Comparison of ENCODE assay signal across 30 cellular contexts in the genomic region with DNA sequence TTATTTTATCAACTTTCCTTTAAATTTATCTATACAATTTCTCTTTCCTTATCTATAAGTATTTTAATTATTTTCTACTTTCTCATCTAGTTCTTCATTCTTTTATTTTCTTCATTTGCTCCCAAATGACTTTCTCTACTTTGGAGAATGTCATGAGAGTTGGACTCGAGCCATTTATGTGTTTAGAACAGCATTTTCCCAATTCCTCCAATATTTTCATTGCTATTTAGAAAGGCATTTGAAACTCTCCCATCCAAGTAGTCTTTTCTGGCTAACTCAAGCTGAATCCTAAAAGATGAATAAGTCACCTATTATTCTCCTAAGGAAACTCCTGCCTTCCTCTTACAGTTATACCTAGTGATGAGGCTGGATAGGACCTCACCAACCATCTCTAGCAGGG.
"Had no signal": no experiment of that assay in that cellular context is flagged by ENCODE, and none has a peak within 500 bp of the region (broad histone marks: within the 10 kb centered on the region; RNA-seq: fewer than 3 reads in every experiment).

No MANE protein-coding gene starts in this region.

- ATAC-seq: gastroesophageal sphincter; heart left ventricle; left ventricle myocardium superior; mucosa of descending colon; natural killer cell treated with Interleukin-12 subunit alpha and Interleukin-12 subunit beta and Interleukin-15 and Interleukin-18, amount 100 ng/mL, for 72 hours; right cardiac atrium; stimulated activated memory B cell treated with anti-CD40 and anti-IgM and Interleukin-4, amounts not matched to agents 10 μg/mL and 1 μg/mL and 100 μg/mL, for 72 hours; stimulated activated naive CD8-positive, alpha-beta T cell treated with anti-CD3 and anti-CD28 coated beads, Interleukin-15, Interleukin-2, amounts not matched to agents 100 U/mL and 50 U/mL, for 24 hours had no signal

- H3K4me1 Mint-ChIP-seq: immature natural killer cell; naive B cell; neural crest cell; stimulated activated memory B cell treated with anti-CD40 and anti-IgM and Interleukin-4, amounts not matched to agents 10 μg/mL and 1 μg/mL and 100 μg/mL, for 72 hours had no signal

- DNase-seq: caudate nucleus; effector memory CD4-positive, alpha-beta T cell; erythroblast; esophagus squamous epithelium; foreskin fibroblast; heart left ventricle; immature natural killer cell; islet precursor cell; left ventricle myocardium superior; mucosa of descending colon; naive B cell; right cardiac atrium; sigmoid colon; spleen; stimulated activated CD4-positive, alpha-beta T cell treated with anti-CD3 and anti-CD28 coated beads, Interleukin-4, amount 100 ng/mL, for 4 hours; stimulated activated naive CD8-positive, alpha-beta T cell treated with anti-CD3 and anti-CD28 coated beads, Interleukin-15, Interleukin-2, amounts not matched to agents 100 U/mL and 50 U/mL, for 24 hours; substantia nigra; testis; tibial artery; upper lobe of left lung had no signal

- H3K27me3 Mint-ChIP-seq: dendritic cell treated with granulocyte-macrophage colony-stimulating factor and Interleukin-4, amounts not matched to agents 40 ng/mL and 50 ng/mL, for 4 days; memory B cell; stimulated activated memory B cell treated with anti-CD40 and anti-IgM and Interleukin-4, amounts not matched to agents 10 μg/mL and 1 μg/mL and 100 μg/mL, for 72 hours had no signal

- H3K9me3 Mint-ChIP-seq: dendritic cell treated with granulocyte-macrophage colony-stimulating factor and Interleukin-4, amounts not matched to agents 40 ng/mL and 50 ng/mL, for 4 days; immature natural killer cell; memory B cell; naive B cell; natural killer cell treated with Interleukin-12 subunit alpha and Interleukin-12 subunit beta and Interleukin-15 and Interleukin-18, amount 100 ng/mL, for 72 hours; neural crest cell; stimulated activated memory B cell treated with anti-CD40 and anti-IgM and Interleukin-4, amounts not matched to agents 10 μg/mL and 1 μg/mL and 100 μg/mL, for 72 hours had no signal

- H3K27me3 ChIP-seq: gastroesophageal sphincter, heart left ventricle, hepatocyte, sigmoid colon, spleen, testis, tibial artery, upper lobe of left lung had no signal

- H3K36me3 Mint-ChIP-seq: immature natural killer cell; memory B cell; naive B cell; natural killer cell treated with Interleukin-12 subunit alpha and Interleukin-12 subunit beta and Interleukin-15 and Interleukin-18, amount 100 ng/mL, for 72 hours; stimulated activated memory B cell treated with anti-CD40 and anti-IgM and Interleukin-4, amounts not matched to agents 10 μg/mL and 1 μg/mL and 100 μg/mL, for 72 hours had no signal

- H3K27ac Mint-ChIP-seq: dendritic cell treated with granulocyte-macrophage colony-stimulating factor and Interleukin-4, amounts not matched to agents 40 ng/mL and 50 ng/mL, for 4 days; immature natural killer cell; memory B cell; naive B cell; natural killer cell treated with Interleukin-12 subunit alpha and Interleukin-12 subunit beta and Interleukin-15 and Interleukin-18, amount 100 ng/mL, for 72 hours; stimulated activated memory B cell treated with anti-CD40 and anti-IgM and Interleukin-4, amounts not matched to agents 10 μg/mL and 1 μg/mL and 100 μg/mL, for 72 hours had no signal

- H3K4me1 ChIP-seq: gastroesophageal sphincter, heart left ventricle, prostate gland, sigmoid colon, spleen, testis, upper lobe of left lung had no signal

- H3K27ac ChIP-seq: esophagus squamous epithelium, gastroesophageal sphincter, heart left ventricle, hepatocyte, prostate gland, sigmoid colon, skin epidermis, spleen, testis, tibial artery, upper lobe of left lung had no signal

- H3K4me3 ChIP-seq: esophagus squamous epithelium, gastroesophageal sphincter, heart left ventricle, hepatocyte, lung, mucosa of descending colon, prostate gland, sigmoid colon, skin epidermis, spleen, testis, tibial artery, upper lobe of left lung had no signal

- H3K4me3 Mint-ChIP-seq: dendritic cell treated with granulocyte-macrophage colony-stimulating factor and Interleukin-4, amounts not matched to agents 40 ng/mL and 50 ng/mL, for 4 days; immature natural killer cell; memory B cell; naive B cell; natural killer cell treated with Interleukin-12 subunit alpha and Interleukin-12 subunit beta and Interleukin-15 and Interleukin-18, amount 100 ng/mL, for 72 hours; neural crest cell; stimulated activated memory B cell treated with anti-CD40 and anti-IgM and Interleukin-4, amounts not matched to agents 10 μg/mL and 1 μg/mL and 100 μg/mL, for 72 hours had no signal
